ENCODE assay signal across 1 cellular context in genomic region chrX:68146054-68146453, GRCh38.
TF ChIP-seq lines count a peak whose summit lies in the region.

No MANE protein-coding gene starts in this region.

TF ChIP-seq in H1, 55 proteins besides CTCF, POLR2A, EP300 and RAD21 (continued from another document):
- TF ChIP-seq CHD7 (IDR thresholded peaks at IDR 0.05; ENCODE audit: insufficient replicate concordance, low read length) (no peak), JUN (IDR thresholded peaks at IDR 0.05; ENCODE audit: low read depth, low read length) (no peak), NANOG (IDR thresholded peaks at IDR 0.05; ENCODE audit: insufficient read depth, low read depth, low read length, poor library complexity, severe bottlenecking) (no peak), HDAC6 (IDR thresholded peaks at IDR 0.05; ENCODE audit: low read depth, low read length) (no peak), SP2 (IDR thresholded peaks at IDR 0.05; ENCODE audit: low read length) (no peak), CHD1 (IDR thresholded peaks at IDR 0.05; ENCODE audit: low read depth, low read length) (no peak), TEAD4 (IDR thresholded peaks at IDR 0.05; ENCODE audit: low read depth, low read length) (no peak), JUND (IDR thresholded peaks at IDR 0.05; ENCODE audit: low read length) (no peak), TBP (IDR thresholded peaks at IDR 0.05; ENCODE audit: low read depth, low read length) (no peak), POU5F1 (IDR thresholded peaks at IDR 0.05; ENCODE audit: low read depth, low read length) (no peak), SP1 (IDR thresholded peaks at IDR 0.05; ENCODE audit: low read depth, low read length) (no peak)
